In genomic region chr22:37427711-37428635, GRCh38 we compare ENCODE assay signal across 10 cellular contexts. TPM values are rescaled to one million over a fixed set of nuclear protein-coding genes. Genes with fewer than 3 reads are reported as not detected.
DNase-seq lines count a peak whose midpoint lies in the region; ATAC-seq and TF ChIP-seq lines count a peak whose summit lies in the region.
"Had no signal": no experiment of that assay in that cellular context is flagged by ENCODE, and none has a peak within 500 bp of the region (broad histone marks: within the 10 kb centered on the region; RNA-seq: fewer than 3 reads in every experiment).

No MANE protein-coding gene starts in this region.

- intact Hi-C loops in uterus (cut with DNase I; ENCODE audit: low total_unique reads): no loop called here

- H3K36me3 Mint-ChIP-seq in nephron progenitor cell (ENCODE audit: low read depth): no peaks in the 10 kb centered on the region

- H3K9me3 Mint-ChIP-seq in nephron progenitor cell: peaks cover 4% of the 10 kb centered on the region

- no peak overlapping the region for H3K27ac Mint-ChIP-seq in nephron progenitor cell

- DNase-seq in AG04449 (ENCODE audit: low read depth, low spot score) (no peak), nephron progenitor cell (no peak), NCI-H524 treated with DMSO at 0.1 percent for 48 hours (lab: John Stamatoyannopoulos, UW) (no peak), SK-N-DZ (ENCODE audit: low spot score) (no peak), uterus (no peak)

- H3K4me3 ChIP-seq in AG04449 (ENCODE audit: low read depth, low read length) (peak overlapping the region; percentile 57), HUES6 (ENCODE audit: low read depth, low read length) (peak overlapping the region; percentile 45), ectodermal cell (ENCODE audit: insufficient read depth, low read depth, low read length) (peak overlapping the region; percentile 38), uterus (peak overlapping the region in 1 of 2 donors; percentile 12)

- POLR2A ChIA-PET in AG04449 (lab: Yijun Ruan, JAX): no interaction called here

- no peak for TF ChIP-seq CTCF in AG04449 (IDR thresholded peaks at IDR 0.05; ENCODE audit: insufficient read depth, low read length, missing control alignments)
- no peak for TF ChIP-seq CTCF in nephron progenitor cell (IDR thresholded peaks at IDR 0.05)
- no peak for TF ChIP-seq CTCF in uterus (IDR thresholded peaks at IDR 0.05)

- no peak for ATAC-seq in GM19395 (IDR thresholded peaks at IDR 0.05; ENCODE audit: unreplicated experiment)

- TF ChIP-seq POLR2A in uterus (IDR thresholded peaks at IDR 0.05): no peak

- peaks cover 83% of the 10 kb centered on the region for H3K27me3 Mint-ChIP-seq in nephron progenitor cell (ENCODE audit: low read depth, poor library complexity)

- peaks cover 4% of the 10 kb centered on the region; the same call in 1 of the 2 replicates for H3K9me3 ChIP-seq in HUES6 (ENCODE audit: control insufficient read depth, insufficient read depth, low read depth, low read length)
- H3K9me3 ChIP-seq in ectodermal cell (ENCODE audit: control insufficient read depth, low read length): no peaks in the 10 kb centered on the region
- no peaks in the 10 kb centered on the region for H3K9me3 ChIP-seq in uterus

- 23 to 24% methylated on average over 59 of the region's 59 CpGs for WGBS in ectodermal cell, 2 experiments

- CTCF ChIA-PET in AG04449 (lab: Yijun Ruan, JAX): interaction anchor here (0.6 to 7.3 kb wide), 22 partner anchors 8 to 123 kb away, joined by 3 to 105 read pairs (median 7); no protein-coding TSS in a partner anchor

- H3K4me1 Mint-ChIP-seq in nephron progenitor cell: peaks cover 23% of the 10 kb centered on the region

- H3K36me3 ChIP-seq in HUES6 (ENCODE audit: control insufficient read depth, insufficient read depth, low read length) (no peaks in the 10 kb centered on the region), ectodermal cell (ENCODE audit: control insufficient read depth, insufficient read depth, low read length) (no peaks in the 10 kb centered on the region), uterus (no peaks in the 10 kb centered on the region)

- H3K27me3 ChIP-seq in HUES6 (ENCODE audit: control insufficient read depth, insufficient read depth, low read length): peaks cover 60% of the 10 kb centered on the region
- H3K27me3 ChIP-seq in ectodermal cell (ENCODE audit: control insufficient read depth, insufficient read depth, low read length, poor library complexity, severe bottlenecking): peaks cover 55% of the 10 kb centered on the region
- peaks cover 0 to 20% of the 10 kb centered on the region in 2 donors for H3K27me3 ChIP-seq in uterus

- H3K4me3 Mint-ChIP-seq in nephron progenitor cell: peak overlapping the region; percentile 60

- H3K4me1 ChIP-seq in HUES6 (ENCODE audit: control insufficient read depth, insufficient read depth, low read length): peaks cover 13% of the 10 kb centered on the region
- H3K4me1 ChIP-seq in ectodermal cell (ENCODE audit: control insufficient read depth, insufficient read depth, low read length): peaks cover 13% of the 10 kb centered on the region
- peaks cover 0 to 12% of the 10 kb centered on the region in 2 donors for H3K4me1 ChIP-seq in uterus

- no peak overlapping the region for H3K9ac ChIP-seq in HUES6 (ENCODE audit: low read length)

- H3K27ac ChIP-seq in HUES6 (ENCODE audit: low read depth, low read length) (no peak overlapping the region), ectodermal cell (ENCODE audit: insufficient read depth, low read depth, low read length, poor library complexity, severe bottlenecking) (no peak overlapping the region), uterus (no peak overlapping the region)
- H3K27ac ChIP-seq: SK-N-MC had no signal

RNA-seq across cellular contexts. Expression of gene ELFN2, which starts 0.7 kb away (rescaled TPM):
- 1.5 TPM for polyA plus RNA-seq in ectodermal cell (2013, experiment 1 of 4)
- polyA plus RNA-seq in ectodermal cell (2013, experiment 2 of 4): 0.92 TPM
- polyA plus RNA-seq in ectodermal cell (2013, experiment 3 of 4): 1.3 TPM
- 1.9 TPM for polyA plus RNA-seq in ectodermal cell (2013, experiment 4 of 4)
- not detected in 2 replicates for polyA plus RNA-seq in SK-N-DZ (2014; cell fraction: cytosol; rRNA removed)
- polyA plus RNA-seq in SK-N-DZ (2014; cell fraction: nucleus; rRNA removed): 0.05 TPM in 1 of 2 replicates, not detected in the other
- under 1 TPM in 2 of 4 donors, not detected in 2; 0.30 to 0.76 TPM for total RNA-seq in uterus
- total RNA-seq: subcutaneous adipose tissue had no signal

RNA-seq across cellular contexts. Expression of gene MFNG, which starts 58.2 kb away (rescaled TPM):
- 7.6 TPM for polyA plus RNA-seq in ectodermal cell (2013, experiment 1 of 4)
- 8.3 TPM for polyA plus RNA-seq in ectodermal cell (2013, experiment 2 of 4)
- 8.0 TPM for polyA plus RNA-seq in ectodermal cell (2013, experiment 3 of 4)
- 12.5 TPM for polyA plus RNA-seq in ectodermal cell (2013, experiment 4 of 4)
- 16.3 and 24.6 TPM in 2 replicates for polyA plus RNA-seq in SK-N-DZ (2014; cell fraction: cytosol; rRNA removed)
- polyA plus RNA-seq in SK-N-DZ (2014; cell fraction: nucleus; rRNA removed): 10.8 and 20.0 TPM in 2 replicates
- total RNA-seq in uterus: 10 to 100 TPM in 3 of 4 donors, 1 to 10 TPM in 1; 7.6 to 71.2 (median 28.7) TPM
